ENCODE assay signal across 17 cellular contexts in the genomic region with DNA sequence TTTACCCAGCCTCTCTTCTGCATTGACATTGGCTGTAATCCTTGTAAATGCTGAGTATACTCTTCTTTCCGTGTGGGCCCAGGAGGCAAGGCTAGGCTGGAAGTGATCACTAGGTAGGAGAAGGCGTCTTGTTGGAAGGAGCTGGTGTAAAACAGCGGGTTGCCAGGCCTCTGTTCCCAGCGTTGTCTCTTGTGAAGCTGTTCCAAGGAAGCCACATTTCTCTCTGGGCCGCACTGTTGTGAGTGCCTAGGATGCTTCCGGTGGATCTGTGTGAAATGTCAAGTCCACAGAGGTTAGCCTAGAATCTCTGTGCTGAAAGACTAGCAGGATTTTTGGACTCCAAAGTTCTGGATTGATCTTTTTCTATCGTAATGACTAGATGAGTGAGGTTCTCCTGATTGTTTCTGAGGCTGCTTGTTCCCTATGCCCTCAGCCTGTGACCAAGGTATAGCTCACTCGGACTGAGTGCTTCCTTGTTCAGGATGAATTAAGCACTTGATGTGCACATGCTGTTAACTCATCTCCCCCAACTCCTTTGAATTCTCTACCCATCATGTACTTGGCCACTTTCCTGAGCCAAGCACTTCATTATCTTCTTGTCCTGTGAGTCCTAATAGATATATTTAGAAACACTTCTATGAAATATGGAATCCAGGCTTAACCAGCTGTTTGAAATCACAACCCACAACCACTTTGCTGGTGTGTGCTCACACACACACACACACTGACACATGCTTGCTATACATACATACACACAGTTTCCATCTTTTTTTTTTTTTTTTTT.
DNase-seq lines count a peak whose midpoint lies in the region; ATAC-seq and TF ChIP-seq lines count a peak whose summit lies in the region.
"Had no signal": no experiment of that assay in that cellular context is flagged by ENCODE, and none has a peak within 500 bp of the region (broad histone marks: within the 10 kb centered on the region; RNA-seq: fewer than 3 reads in every experiment).

No MANE protein-coding gene starts in this region.

- no peak overlapping the region for H2AFZ ChIP-seq in osteoblast (ENCODE audit: low read length)

- no peaks in the 10 kb centered on the region for H3K9me3 ChIP-seq in tibial artery
- H3K9me3 ChIP-seq in osteoblast (ENCODE audit: low read depth, low read length) = no peaks in the 10 kb centered on the region

- no peaks in the 10 kb centered on the region for H3K79me2 ChIP-seq in osteoblast (ENCODE audit: insufficient read depth, low read length)

- H3K9ac ChIP-seq in rectal smooth muscle tissue (ENCODE audit: low read length) = no peak overlapping the region

- H3K27me3 ChIP-seq in rectal smooth muscle tissue (ENCODE audit: control insufficient read depth, insufficient read depth, low read length) (no peaks in the 10 kb centered on the region), tibial artery (no peaks in the 10 kb centered on the region), osteoblast (ENCODE audit: insufficient read depth, low read length) (no peaks in the 10 kb centered on the region)

- no peak overlapping the region for H3K4me2 ChIP-seq in osteoblast (ENCODE audit: insufficient read depth, low read length)

- peak; percentile 16 for DNase-seq in AG20443 (ENCODE audit: low spot score)
- DNase-seq in NCI-H2227 (lab: John Stamatoyannopoulos, UW; ENCODE audit: unreplicated experiment) = peak; percentile 60
- no peak for DNase-seq in left cardiac atrium
- no peak for DNase-seq in tibial artery
- no peak for DNase-seq in osteoblast (ENCODE audit: insufficient read length, low spot score, missing footprints)
- DNase-seq in cerebellar nuclear complex (lab: John Stamatoyannopoulos, UW) = no peak
- DNase-seq in kidney tubule cell (ENCODE audit: low spot score) = no peak
- DNase-seq: activated CD4-positive, alpha-beta T cell treated with anti-CD3 and anti-CD28 coated beads, Interleukin-2, amount 10 ng/mL, durations not matched to agents 24 days and 14 days; activated T-cell treated with anti-CD3 and anti-CD28 coated beads for 4 hours; hippocampal formation; NCI-H345; OCI-M1; stimulated activated CD8-positive, alpha-beta memory T cell treated with anti-CD3 and anti-CD28 coated beads, Interleukin-4, amount 100 ng/mL, for 48 hours had no signal

- H3K36me3 ChIP-seq in rectal smooth muscle tissue (ENCODE audit: control insufficient read depth, insufficient read depth, low read length) (no peaks in the 10 kb centered on the region), tibial artery (peaks cover 0 to 4% (median 0%) of the 10 kb centered on the region in 3 donors), osteoblast (ENCODE audit: insufficient read depth, low read length) (no peaks in the 10 kb centered on the region)

- intact Hi-C loops in left cardiac atrium (cut with DNase I) (no loop called here), tibial artery (cut with DNase I; ENCODE audit: low total_unique reads) (loop anchor here (10.0 kb wide), 1 partner anchor 1207 kb away; no protein-coding TSS in a partner anchor)

- H4K20me1 ChIP-seq in osteoblast (ENCODE audit: insufficient read depth, low read length) = no peaks in the 10 kb centered on the region

- ATAC-seq in left cardiac atrium = peak; percentile 82
- ATAC-seq: activated naive CD4-positive, alpha-beta T cell treated with anti-CD3 and anti-CD28 coated beads, Interleukin-2, amount 50 U/mL, for 72 hours; natural killer cell treated with Interleukin-12 subunit alpha and Interleukin-12 subunit beta and Interleukin-15 and Interleukin-18, amount 100 ng/mL, for 72 hours had no signal

- H3K4me3 ChIP-seq in rectal smooth muscle tissue (ENCODE audit: low read length) (no peak overlapping the region), tibial artery (no peak overlapping the region), osteoblast (ENCODE audit: insufficient read depth, low read length) (no peak overlapping the region)
- H3K4me3 ChIP-seq: SK-N-MC had no signal

- H3K27ac ChIP-seq in rectal smooth muscle tissue (ENCODE audit: low read depth, low read length) (peak overlapping the region; percentile 6), tibial artery (no peak overlapping the region), osteoblast (ENCODE audit: low read depth, low read length) (no peak overlapping the region)
- H3K27ac ChIP-seq: SK-N-MC had no signal

- H3K4me1 ChIP-seq in rectal smooth muscle tissue (ENCODE audit: control insufficient read depth, insufficient read depth, low read length) (peaks cover 33% of the 10 kb centered on the region), tibial artery (peaks cover 0 to 42% (median 24%) of the 10 kb centered on the region in 4 donors), osteoblast (ENCODE audit: insufficient read depth, low read length) (no peaks in the 10 kb centered on the region)

- TF ChIP-seq CTCF in tibial artery (IDR thresholded peaks at IDR 0.05) (no peak), osteoblast (IDR thresholded peaks at IDR 0.05; ENCODE audit: extremely low read depth, low read depth, low read length) (no peak)

Comparison
In these comparisons a context has a peak if more than half of its experiments do, and no peak if none do; other contexts are left out.
1. DNase-seq: peak in AG20443 (single experiment) and NCI-H2227 (single experiment); none in left cardiac atrium (single experiment), tibial artery (0 of 2), osteoblast (single experiment), cerebellar nuclear complex (0 of 2) and kidney tubule cell (single experiment).